Comparison of ENCODE assay signal across 9 cellular contexts in genomic region chr7:116211913-116212596, GRCh38. TPM values are rescaled to one million over a fixed set of nuclear protein-coding genes. Genes with fewer than 3 reads are reported as not detected.
DNase-seq lines count a peak whose midpoint lies in the region; ATAC-seq, FAIRE-seq and TF ChIP-seq lines count a peak whose summit lies in the region.
"Had no signal": no experiment of that assay in that cellular context is flagged by ENCODE, and none has a peak within 500 bp of the region (broad histone marks: within the 10 kb centered on the region; RNA-seq: fewer than 3 reads in every experiment).

No MANE protein-coding gene starts in this region.

- CTCF ChIA-PET in BJ (lab: Yijun Ruan, JAX), result interaction anchor here (0.8 to 2.0 kb wide), 2 partner anchors 17 to 35 kb away, joined by 3 to 5 read pairs; no protein-coding TSS in a partner anchor

- peak overlapping the region; percentile 92 for H3K4me3 Mint-ChIP-seq in central memory CD8-positive, alpha-beta T cell
- peak overlapping the region; percentile 92 for H3K4me3 Mint-ChIP-seq in natural killer cell treated with Interleukin-12 subunit alpha and Interleukin-12 subunit beta and Interleukin-15 and Interleukin-18, amount 100 ng/mL, for 72 hours

- no peaks in the 10 kb centered on the region; the same call in 1 of the 2 replicates for H3K27me3 ChIP-seq in BJ (ENCODE audit: control insufficient read depth, insufficient read depth, low read length)
- no peaks in the 10 kb centered on the region for H3K27me3 ChIP-seq in MG63

- H3K27me3 Mint-ChIP-seq in central memory CD8-positive, alpha-beta T cell, result no peaks in the 10 kb centered on the region
- H3K27me3 Mint-ChIP-seq in natural killer cell treated with Interleukin-12 subunit alpha and Interleukin-12 subunit beta and Interleukin-15 and Interleukin-18, amount 100 ng/mL, for 72 hours, result no peaks in the 10 kb centered on the region

- H3K36me3 Mint-ChIP-seq in central memory CD8-positive, alpha-beta T cell (ENCODE audit: insufficient read depth), result peaks cover 21% of the 10 kb centered on the region
- H3K36me3 Mint-ChIP-seq in natural killer cell treated with Interleukin-12 subunit alpha and Interleukin-12 subunit beta and Interleukin-15 and Interleukin-18, amount 100 ng/mL, for 72 hours, result peaks cover 5% of the 10 kb centered on the region

- H3K9me3 Mint-ChIP-seq in central memory CD8-positive, alpha-beta T cell, result peaks cover 6% of the 10 kb centered on the region
- peaks cover 2% of the 10 kb centered on the region for H3K9me3 Mint-ChIP-seq in natural killer cell treated with Interleukin-12 subunit alpha and Interleukin-12 subunit beta and Interleukin-15 and Interleukin-18, amount 100 ng/mL, for 72 hours

- peaks cover 50% of the 10 kb centered on the region for H3K4me1 Mint-ChIP-seq in central memory CD8-positive, alpha-beta T cell
- H3K4me1 Mint-ChIP-seq in natural killer cell treated with Interleukin-12 subunit alpha and Interleukin-12 subunit beta and Interleukin-15 and Interleukin-18, amount 100 ng/mL, for 72 hours (ENCODE audit: low read depth in 2 of 2), result peaks cover 50 to 59% of the 10 kb centered on the region in 2 donors

- TF ChIP-seq CTCF in BJ (IDR thresholded peaks at IDR 0.05; ENCODE audit: insufficient read depth, low read depth, low read length), result no peak

- POLR2A ChIA-PET in BJ (lab: Charles Lee), result interaction anchor here (0.7 to 1.0 kb wide), 2 partner anchors 32 to 44 kb away, joined by 3 to 4 read pairs; no protein-coding TSS in a partner anchor

- H3K4me3 ChIP-seq in BJ (ENCODE audit: low read depth, low read length) (peak overlapping the region; percentile 66), MG63 (peak overlapping the region; percentile 62)

- no peaks in the 10 kb centered on the region for H3K9me3 ChIP-seq in MG63

- DNase-seq in BJ (ENCODE audit: low read depth) (no peak), MG63 (no peak), GF-D8 (lab: John Stamatoyannopoulos, UW) (no peak), H54 (ENCODE audit: insufficient read length, low spot score) (no peak), occipital lobe (lab: John Stamatoyannopoulos, UW) (no peak)
- no peak for DNase-seq in central memory CD8-positive, alpha-beta T cell (ENCODE audit: low spot score in 2 of 2)
- no peak for DNase-seq in natural killer cell treated with Interleukin-12 subunit alpha and Interleukin-12 subunit beta and Interleukin-15 and Interleukin-18, amount 100 ng/mL, for 72 hours (ENCODE audit: low spot score)
- DNase-seq in effector CD4-positive, alpha-beta T cell, result no peak
- DNase-seq: NCI-H187 treated with DMSO at 0.1 percent for 48 hours had no signal

- peak overlapping the region; percentile 98 for H3K27ac Mint-ChIP-seq in central memory CD8-positive, alpha-beta T cell (ENCODE audit: low read depth)
- H3K27ac Mint-ChIP-seq in natural killer cell treated with Interleukin-12 subunit alpha and Interleukin-12 subunit beta and Interleukin-15 and Interleukin-18, amount 100 ng/mL, for 72 hours, result peak overlapping the region; percentile 97 to 99

- H3K36me3 ChIP-seq in BJ (ENCODE audit: control insufficient read depth, insufficient read depth, low read length), result no peaks in the 10 kb centered on the region
- no peaks in the 10 kb centered on the region; the same call in 1 of the 2 replicates for H3K36me3 ChIP-seq in MG63

- FAIRE-seq in H54 (lab: Jason Lieb, UNC), result no peak

- ATAC-seq in central memory CD8-positive, alpha-beta T cell (replicated peaks; ENCODE audit: extremely low read depth, poor library complexity, severe bottlenecking), result no peak
- ATAC-seq in natural killer cell treated with Interleukin-12 subunit alpha and Interleukin-12 subunit beta and Interleukin-15 and Interleukin-18, amount 100 ng/mL, for 72 hours, result no peak

- TF ChIP-seq POLR2A in H54 (IDR thresholded peaks at IDR 0.05; ENCODE audit: low read depth, low read length), result no peak

RNA-seq across cellular contexts. Expression of gene TES, which starts 1.7 kb away (rescaled TPM):
- polyA plus RNA-seq in BJ (2011; rRNA removed), result 93.2 and 108 TPM in 2 replicates
- 44.0 and 58.5 TPM in 2 replicates for polyA minus RNA-seq in BJ (2011; rRNA and poly(A)+ RNA removed)
- total RNA-seq in MG63 (2014; rRNA removed; shearing (Covaris generic); ENCODE audit: low replicate concordance), result 39.1 and 97.0 TPM in 2 replicates
- 100 to 1,000 TPM in 1 of 2 donors, 10 to 100 TPM in 1; 69.1 to 124 TPM for total RNA-seq in natural killer cell treated with Interleukin-12 subunit alpha and Interleukin-12 subunit beta and Interleukin-15 and Interleukin-18, amount 100 ng/mL, for 72 hours
- 13.4 TPM for total RNA-seq in occipital lobe
